Comparison of ENCODE assay signal across 10 cellular contexts in the genomic region with DNA sequence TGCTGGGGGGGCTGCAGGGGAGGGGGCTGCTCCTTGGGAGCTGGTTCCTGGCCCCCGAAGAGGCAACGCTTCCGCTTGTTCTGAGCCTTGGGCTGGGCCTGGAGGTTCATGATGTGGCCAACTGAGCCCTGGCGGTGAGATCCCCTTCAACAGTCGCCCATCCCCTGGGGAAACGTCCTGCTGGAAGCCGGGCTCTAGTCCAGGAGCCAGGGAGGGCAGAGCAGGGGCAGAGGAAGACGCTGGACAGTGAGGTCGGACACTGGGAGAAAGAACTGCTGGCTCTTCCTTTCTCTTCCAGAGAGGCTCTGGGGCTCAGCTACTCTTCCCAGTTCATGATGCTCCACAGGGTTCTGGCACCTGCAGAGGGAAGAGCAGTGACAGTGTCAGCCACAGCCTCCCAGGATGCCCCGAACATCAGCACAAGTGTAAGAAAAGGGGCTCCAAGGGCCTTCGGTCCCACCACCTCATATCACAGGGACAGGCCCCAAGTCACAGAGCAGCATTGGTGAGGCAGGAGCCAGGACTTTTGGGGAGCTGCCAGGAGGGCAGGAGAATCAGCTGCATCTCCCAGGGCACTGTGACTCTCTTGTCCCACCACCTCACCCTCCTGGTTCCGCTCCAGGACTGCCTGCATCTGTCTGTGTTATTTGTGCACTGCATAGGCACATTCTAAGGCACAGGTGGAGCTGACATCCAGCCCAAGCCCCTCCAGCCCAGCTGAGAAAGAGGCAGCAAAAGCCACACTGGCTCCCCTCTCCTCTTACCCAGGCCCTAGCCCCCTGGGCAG. TPM values are rescaled to one million over a fixed set of nuclear protein-coding genes. Genes with fewer than 3 reads are reported as not detected.
DNase-seq lines count a peak whose midpoint lies in the region; TF ChIP-seq lines count a peak whose summit lies in the region.
"Had no signal": no experiment of that assay in that cellular context is flagged by ENCODE, and none has a peak within 500 bp of the region (broad histone marks: within the 10 kb centered on the region; RNA-seq: fewer than 3 reads in every experiment).

No MANE protein-coding gene starts in this region.

- peak overlapping the region; percentile 92 to 99 (median 96) for H3K27ac Mint-ChIP-seq in nephron

- no peak for TF ChIP-seq POLR2A in uterus (IDR thresholded peaks at IDR 0.05)

- intact Hi-C loops in cardiac septum (cut with DNase I) (loop anchor here (2.0 kb wide), 1 partner anchor 15 kb away; no protein-coding TSS in a partner anchor), uterus (cut with DNase I; ENCODE audit: low total_unique reads) (no loop called here)

- H3K4me3 ChIP-seq in cardiac muscle cell (no peak overlapping the region), uterus (no peak overlapping the region)
- no peak overlapping the region for H3K4me3 ChIP-seq in effector memory CD4-positive, alpha-beta T cell (ENCODE audit: insufficient read depth, low read depth, low read length, poor library complexity, severe bottlenecking)

- TF ChIP-seq CTCF in cardiac muscle cell (IDR thresholded peaks at IDR 0.05; ENCODE audit: low read depth, low read length) (no peak), nephron (IDR thresholded peaks at IDR 0.05; ENCODE audit: unreplicated experiment in 3 of 3) (no peak), uterus (IDR thresholded peaks at IDR 0.05) (no peak)

- no peaks in the 10 kb centered on the region for H3K27me3 Mint-ChIP-seq in nephron (ENCODE audit: low read depth)

- no peak overlapping the region for H3K4me3 Mint-ChIP-seq in nephron

- DNase-seq in cardiac muscle cell (ENCODE audit: low read depth in 1 of 2, low spot score in 1 of 2) (no peak), cardiac septum (ENCODE audit: low spot score) (no peak), uterus (no peak), NCI-H2196 (lab: John Stamatoyannopoulos, UW; ENCODE audit: unreplicated experiment) (no peak), NCI-H2107 treated with DMSO at 0.1 percent for 48 hours (lab: John Stamatoyannopoulos, UW; ENCODE audit: unreplicated experiment) (no peak), NAMALWA (ENCODE audit: low spot score) (no peak)
- no peak for DNase-seq in effector memory CD4-positive, alpha-beta T cell
- DNase-seq: BE2C, NCI-H2029 had no signal

- H3K27ac ChIP-seq in cardiac muscle cell, result peak overlapping the region; percentile 19
- peak overlapping the region; percentile 80 for H3K27ac ChIP-seq in effector memory CD4-positive, alpha-beta T cell (ENCODE audit: insufficient read depth, low read length, poor library complexity, severe bottlenecking)
- H3K27ac ChIP-seq in uterus, result peak overlapping the region; percentile 89 to 92

- H3K4me1 Mint-ChIP-seq in nephron, result peaks cover 52% of the 10 kb centered on the region

- H3K4me1 ChIP-seq in cardiac muscle cell (ENCODE audit: low read depth), result peaks cover 36% of the 10 kb centered on the region
- H3K4me1 ChIP-seq in effector memory CD4-positive, alpha-beta T cell (ENCODE audit: control insufficient read depth, insufficient read depth, low read length, poor library complexity, severe bottlenecking), result peaks cover 53% of the 10 kb centered on the region
- peaks cover 44 to 54% of the 10 kb centered on the region in 2 donors for H3K4me1 ChIP-seq in uterus

- H3K9me3 Mint-ChIP-seq in nephron, result no peaks in the 10 kb centered on the region

- H3K36me3 Mint-ChIP-seq in nephron (ENCODE audit: low read depth), result peaks cover 14% of the 10 kb centered on the region

- H3K9me3 ChIP-seq in cardiac muscle cell (ENCODE audit: low read depth) (no peaks in the 10 kb centered on the region), uterus (no peaks in the 10 kb centered on the region)
- H3K9me3 ChIP-seq in effector memory CD4-positive, alpha-beta T cell (ENCODE audit: control insufficient read depth, low read length), result no peaks in the 10 kb centered on the region
- H3K9me3 ChIP-seq: BE2C had no signal

- H3K27me3 ChIP-seq in cardiac muscle cell, result no peaks in the 10 kb centered on the region
- no peaks in the 10 kb centered on the region for H3K27me3 ChIP-seq in effector memory CD4-positive, alpha-beta T cell (replicated peaks; ENCODE audit: control insufficient read depth, insufficient read depth, low read length, poor library complexity, severe bottlenecking)
- no peaks in the 10 kb centered on the region for H3K27me3 ChIP-seq in uterus
- H3K27me3 ChIP-seq: BE2C had no signal

- peaks cover 22% of the 10 kb centered on the region for H3K36me3 ChIP-seq in cardiac muscle cell
- H3K36me3 ChIP-seq in effector memory CD4-positive, alpha-beta T cell (ENCODE audit: control insufficient read depth, insufficient read depth, low read length), result peaks cover 33% of the 10 kb centered on the region
- H3K36me3 ChIP-seq in uterus, result no peaks in the 10 kb centered on the region

RNA-seq across cellular contexts. Expression of a gene that starts 25.9 kb away (rescaled TPM):
- 37.2 and 39.9 TPM in 2 replicates for total RNA-seq in cardiac muscle cell
- 72.4 and 77.4 TPM in 2 replicates for polyA plus RNA-seq in cardiac muscle cell
- 45.9 TPM for total RNA-seq in cardiac septum
- 10 to 100 TPM; 12.6 to 58.0 (median 39.4) TPM for total RNA-seq in uterus

Comparison
In these comparisons a context has a peak if more than half of its experiments do, and no peak if none do; other contexts are left out.
1. H3K27ac ChIP-seq: peak in every context shown above with its lines; median percentile 90 in uterus; 80 in effector memory CD4-positive, alpha-beta T cell; 19 in cardiac muscle cell.